In the genomic region with DNA sequence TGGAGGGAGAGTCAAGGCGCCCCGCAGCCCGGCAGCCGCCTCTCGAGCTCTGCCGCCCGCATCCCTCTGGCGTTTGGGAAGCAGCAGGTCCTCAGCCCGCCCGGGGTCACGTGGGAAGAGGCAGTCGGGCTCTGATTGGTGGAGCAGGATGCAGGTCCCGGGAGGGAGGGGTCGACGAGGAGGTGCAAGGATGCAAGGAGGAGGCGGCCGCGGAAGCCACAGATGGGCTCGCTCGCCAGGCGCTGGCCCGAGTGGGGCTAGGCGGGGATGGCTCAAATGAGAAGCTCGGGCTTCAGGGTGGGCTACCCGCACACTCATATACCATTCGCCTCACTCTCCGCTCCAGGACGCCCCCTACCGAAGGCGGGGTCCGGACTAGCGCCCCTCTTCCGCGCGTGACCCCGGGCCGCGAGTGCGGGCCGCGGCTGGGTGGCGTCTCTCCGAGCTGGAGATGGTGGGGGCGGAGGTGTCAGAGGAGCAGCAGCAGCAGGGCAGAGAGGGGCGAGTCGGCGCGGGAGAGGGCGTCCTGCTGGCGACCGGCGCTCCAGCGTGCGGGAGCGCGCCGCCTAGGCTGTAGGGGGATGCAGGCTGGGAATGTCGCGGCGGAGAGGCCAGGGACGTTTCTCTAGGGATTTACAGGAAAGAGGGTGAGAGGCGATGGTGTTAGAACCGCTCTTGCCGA, we compare ENCODE assay signal across 7 cellular contexts. TPM values are rescaled to one million over a fixed set of nuclear protein-coding genes. Genes with fewer than 3 reads are reported as not detected.
DNase-seq lines count a peak whose midpoint lies in the region; ATAC-seq and TF ChIP-seq lines count a peak whose summit lies in the region.

A gene with protein sequence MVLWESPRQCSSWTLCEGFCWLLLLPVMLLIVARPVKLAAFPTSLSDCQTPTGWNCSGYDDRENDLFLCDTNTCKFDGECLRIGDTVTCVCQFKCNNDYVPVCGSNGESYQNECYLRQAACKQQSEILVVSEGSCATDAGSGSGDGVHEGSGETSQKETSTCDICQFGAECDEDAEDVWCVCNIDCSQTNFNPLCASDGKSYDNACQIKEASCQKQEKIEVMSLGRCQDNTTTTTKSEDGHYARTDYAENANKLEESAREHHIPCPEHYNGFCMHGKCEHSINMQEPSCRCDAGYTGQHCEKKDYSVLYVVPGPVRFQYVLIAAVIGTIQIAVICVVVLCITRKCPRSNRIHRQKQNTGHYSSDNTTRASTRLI (minus strand): TSS at position 68 of the 682 bp plus-strand sequence. CDS start 409 bp downstream, outside the sequence.

- peak; percentile 85 for DNase-seq in NCI-H510A (lab: John Stamatoyannopoulos, UW)
- peak; percentile 30 for DNase-seq in activated T-helper 1 cell treated with anti-CD3 and anti-CD28 coated beads, Interleukin-12 subunit alpha, Interleukin-12 subunit beta, Interleukin-2, Interleukin-4 antibody, amounts not matched to agents 30 ng/mL and 10 ng/mL and 1 ng/mL, durations not matched to agents 14 hours and 24 hours and 36 hours (ENCODE audit: low spot score)
- DNase-seq in fibroblast of lung (ENCODE audit: low read depth in 2 of 2), result peak; percentile 84 to 86
- peak; percentile 29 for DNase-seq in stromal cell of bone marrow (ENCODE audit: low read depth)

- H3K4me3 Mint-ChIP-seq in activated T-helper 1 cell treated with anti-CD3 and anti-CD28 coated beads, Interleukin-12 subunit alpha, Interleukin-12 subunit beta, Interleukin-2, Interleukin-4 antibody, amounts not matched to agents 30 ng/mL and 10 ng/mL and 1 ng/mL, durations not matched to agents 14 hours and 24 hours and 36 hours, result peak within 1 kb of the TSS; percentile 77

- H3K27me3 ChIP-seq in fibroblast of lung (ENCODE audit: control insufficient read depth, insufficient read depth, low read length) (peaks cover 27% of the 10 kb centered on the region), muscle layer of colon (ENCODE audit: control insufficient read depth in 1 of 2, insufficient read depth in 2 of 2, low read length in 2 of 2) (peaks cover 40 to 72% of the 10 kb centered on the region in 2 donors)

- peaks cover 4% of the 10 kb centered on the region for H3K4me1 ChIP-seq in fibroblast of lung (ENCODE audit: control insufficient read depth, extremely low read depth, insufficient read depth, low read length)
- H3K4me1 ChIP-seq in muscle layer of colon (ENCODE audit: insufficient read depth, low read length), result peaks cover 15% of the 10 kb centered on the region

- peak; percentile 23 to 27 for TF ChIP-seq CTCF in fibroblast of lung (conservative IDR thresholded peaks at IDR 0.05 in 1 of 2, IDR thresholded peaks at IDR 0.05 in 1 of 2; ENCODE audit: low read depth in 1 of 2, low read length in 2 of 2)

- H3K9me3 Mint-ChIP-seq in activated T-helper 1 cell treated with anti-CD3 and anti-CD28 coated beads, Interleukin-12 subunit alpha, Interleukin-12 subunit beta, Interleukin-2, Interleukin-4 antibody, amounts not matched to agents 30 ng/mL and 10 ng/mL and 1 ng/mL, durations not matched to agents 14 hours and 24 hours and 36 hours, result no peaks in the 10 kb centered on the region

- H3K36me3 Mint-ChIP-seq in activated T-helper 1 cell treated with anti-CD3 and anti-CD28 coated beads, Interleukin-12 subunit alpha, Interleukin-12 subunit beta, Interleukin-2, Interleukin-4 antibody, amounts not matched to agents 30 ng/mL and 10 ng/mL and 1 ng/mL, durations not matched to agents 14 hours and 24 hours and 36 hours (ENCODE audit: low read depth), result no peaks in the 10 kb centered on the region

- no peaks in the 10 kb centered on the region for H3K79me2 ChIP-seq in fibroblast of lung (ENCODE audit: control insufficient read depth, insufficient read depth, low read length)

- no peaks in the 10 kb centered on the region for H3K36me3 ChIP-seq in fibroblast of lung (ENCODE audit: control insufficient read depth, insufficient read depth, low read length)
- H3K36me3 ChIP-seq in muscle layer of colon (ENCODE audit: insufficient read depth, low read length), result no peaks in the 10 kb centered on the region

- intact Hi-C loops in activated T-helper 1 cell treated with anti-CD3 and anti-CD28 coated beads, Interleukin-12 subunit alpha, Interleukin-12 subunit beta, Interleukin-2, Interleukin-4 antibody, amounts not matched to agents 30 ng/mL and 10 ng/mL and 1 ng/mL, durations not matched to agents 14 hours and 24 hours and 36 hours (cut with micrococcal nuclease), result loop anchor here (2.0 kb wide), 1 partner anchor 32 kb away; no protein-coding TSS in a partner anchor

- H3K9me3 ChIP-seq in fibroblast of lung (ENCODE audit: control insufficient read depth, insufficient read depth, low read depth, low read length) (no peaks in the 10 kb centered on the region), muscle layer of colon (ENCODE audit: low read length) (no peaks in the 10 kb centered on the region)

- ATAC-seq in GM18870 (IDR thresholded peaks at IDR 0.05; ENCODE audit: unreplicated experiment), result peak; percentile 71
- peak; percentile 75 for ATAC-seq in HG03097 (IDR thresholded peaks at IDR 0.05; ENCODE audit: low FRiP score, unreplicated experiment)

- H3K27ac Mint-ChIP-seq in activated T-helper 1 cell treated with anti-CD3 and anti-CD28 coated beads, Interleukin-12 subunit alpha, Interleukin-12 subunit beta, Interleukin-2, Interleukin-4 antibody, amounts not matched to agents 30 ng/mL and 10 ng/mL and 1 ng/mL, durations not matched to agents 14 hours and 24 hours and 36 hours, result no peak within 1 kb of the TSS

- peak within 1 kb of the TSS; percentile 98 for H3K4me2 ChIP-seq in fibroblast of lung (ENCODE audit: extremely low read depth, insufficient read depth, low read length)

- no peak within 1 kb of the TSS for H3K27ac ChIP-seq in fibroblast of lung (ENCODE audit: insufficient read depth, low read length)
- no peak within 1 kb of the TSS for H3K27ac ChIP-seq in muscle layer of colon (ENCODE audit: low read depth, low read length)

- H2AFZ ChIP-seq in fibroblast of lung (ENCODE audit: low read length), result peak within 1 kb of the TSS; percentile 71

- H3K9ac ChIP-seq in fibroblast of lung (ENCODE audit: insufficient read depth, low read length), result no peak within 1 kb of the TSS
- H3K9ac ChIP-seq in muscle layer of colon (ENCODE audit: low read length), result no peak within 1 kb of the TSS

- peaks cover 81% of the 10 kb centered on the region for H3K27me3 Mint-ChIP-seq in activated T-helper 1 cell treated with anti-CD3 and anti-CD28 coated beads, Interleukin-12 subunit alpha, Interleukin-12 subunit beta, Interleukin-2, Interleukin-4 antibody, amounts not matched to agents 30 ng/mL and 10 ng/mL and 1 ng/mL, durations not matched to agents 14 hours and 24 hours and 36 hours (ENCODE audit: insufficient read depth)

- H4K20me1 ChIP-seq in fibroblast of lung (ENCODE audit: control insufficient read depth, extremely low read depth, insufficient read depth, low read length), result no peaks in the 10 kb centered on the region

- H3K4me1 Mint-ChIP-seq in activated T-helper 1 cell treated with anti-CD3 and anti-CD28 coated beads, Interleukin-12 subunit alpha, Interleukin-12 subunit beta, Interleukin-2, Interleukin-4 antibody, amounts not matched to agents 30 ng/mL and 10 ng/mL and 1 ng/mL, durations not matched to agents 14 hours and 24 hours and 36 hours (ENCODE audit: low read depth), result peaks cover 23% of the 10 kb centered on the region

- peak within 1 kb of the TSS; percentile 38 to 68 (median 56) for H3K4me3 ChIP-seq in fibroblast of lung (replicated peaks in 1 of 4; ENCODE audit: control extremely low read depth in 1 of 4, insufficient read depth in 1 of 4, low read depth in 3 of 4, low read length in 4 of 4)
- H3K4me3 ChIP-seq in muscle layer of colon (ENCODE audit: low read depth in 1 of 2, low read length in 2 of 2), result peak within 1 kb of the TSS; percentile 59 to 68

RNA-seq across cellular contexts. Expression of the gene that starts here (rescaled TPM):
- not detected in 2 replicates for total RNA-seq in activated T-helper 1 cell treated with anti-CD3 and anti-CD28 coated beads, Interleukin-12 subunit alpha, Interleukin-12 subunit beta, Interleukin-2, Interleukin-4 antibody, amounts not matched to agents 30 ng/mL and 10 ng/mL and 1 ng/mL, durations not matched to agents 14 hours and 24 hours and 36 hours
- total RNA-seq in fibroblast of lung, result 0.26 and 0.33 TPM in 2 replicates
- 0.50 and 0.87 TPM in 2 replicates for polyA plus RNA-seq in fibroblast of lung
- polyA plus RNA-seq in fibroblast of lung (2012), result 0.45 and 0.47 TPM in 2 replicates
- polyA minus RNA-seq in fibroblast of lung (ENCODE audit: low replicate concordance), result 1.3 TPM in 1 of 2 replicates, not detected in the other

Comparison
In these comparisons a context has a peak if more than half of its experiments do, and no peak if none do; other contexts are left out.
1. Peak in DNase-seq in activated T-helper 1 cell treated with anti-CD3 and anti-CD28 coated beads, Interleukin-12 subunit alpha, Interleukin-12 subunit beta, Interleukin-2, Interleukin-4 antibody, amounts not matched to agents 30 ng/mL and 10 ng/mL and 1 ng/mL, durations not matched to agents 14 hours and 24 hours and 36 hours; RNA of the gene not detected or under 1 TPM.
2. DNase-seq: peak in every context shown above with its lines; median percentile 85 in NCI-H510A; 85 in fibroblast of lung; 30 in activated T-helper 1 cell treated with anti-CD3 and anti-CD28 coated beads, Interleukin-12 subunit alpha, Interleukin-12 subunit beta, Interleukin-2, Interleukin-4 antibody, amounts not matched to agents 30 ng/mL and 10 ng/mL and 1 ng/mL, durations not matched to agents 14 hours and 24 hours and 36 hours; 29 in stromal cell of bone marrow.